Comparison of ENCODE assay signal across 8 cellular contexts in the genomic region with DNA sequence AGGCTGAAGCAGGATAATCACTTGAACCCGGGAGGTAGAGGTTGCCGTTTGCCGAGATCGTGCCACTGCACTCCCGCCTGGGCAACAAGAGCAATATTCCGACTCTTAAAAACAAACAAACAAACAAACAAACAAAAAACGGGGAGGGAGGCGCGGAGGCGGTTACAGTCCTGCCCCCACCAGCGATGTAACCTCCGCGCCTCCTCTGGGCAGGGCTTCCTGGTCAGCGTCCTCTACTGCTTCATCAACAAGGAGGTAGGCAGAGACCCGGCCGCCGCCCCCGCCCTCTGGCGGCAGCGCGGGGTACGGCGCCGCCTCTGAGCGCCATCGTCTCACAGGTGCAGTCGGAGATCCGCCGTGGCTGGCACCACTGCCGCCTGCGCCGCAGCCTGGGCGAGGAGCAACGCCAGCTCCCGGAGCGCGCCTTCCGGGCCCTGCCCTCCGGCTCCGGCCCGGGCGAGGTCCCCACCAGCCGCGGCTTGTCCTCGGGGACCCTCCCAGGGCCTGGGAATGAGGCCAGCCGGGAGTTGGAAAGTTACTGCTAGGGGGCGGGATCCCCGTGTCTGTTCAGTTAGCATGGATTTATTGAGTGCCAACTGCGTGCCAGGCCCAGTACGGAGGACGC. TPM values are rescaled to one million over a fixed set of nuclear protein-coding genes. Genes with fewer than 3 reads are reported as not detected.
DNase-seq lines count a peak whose midpoint lies in the region; ATAC-seq and TF ChIP-seq lines count a peak whose summit lies in the region.

No MANE protein-coding gene starts in this region.

- H3K27ac ChIP-seq in CD4-positive, alpha-beta T cell (ENCODE audit: low read depth, low read length) = no peak overlapping the region
- H3K27ac ChIP-seq in esophagus muscularis mucosa (replicated peaks in 1 of 4) = peak overlapping the region; percentile 73 to 83 (median 76)

- peak; percentile 69 to 89 (median 80) for DNase-seq in CD4-positive, alpha-beta T cell
- DNase-seq in KBM-7 (peak; percentile 95), OCI-M2 (lab: John Stamatoyannopoulos, UW; ENCODE audit: unreplicated experiment) (peak; percentile 17), esophagus muscularis mucosa (ENCODE audit: extremely low spot score) (peak; percentile 96), myocyte (ENCODE audit: low read depth) (peak; percentile 79)
- peak; percentile 87 to 95 for DNase-seq in activated T-cell treated with anti-CD3 and anti-CD28 coated beads, Interleukin-2, amount 50 U/mL, for 72 hours
- DNase-seq in stimulated activated CD8-positive, alpha-beta memory T cell treated with anti-CD3 and anti-CD28 coated beads, Interleukin-7, amount 100 ng/mL, for 4 hours (ENCODE audit: low read depth in 2 of 2) = peak; percentile 51 to 75

- peak; percentile 97 for TF ChIP-seq CTCF in CD4-positive, alpha-beta T cell (IDR thresholded peaks at IDR 0.05)
- peak in 2 of 3 experiments; percentile 97 to 98 for TF ChIP-seq CTCF in esophagus muscularis mucosa (IDR thresholded peaks at IDR 0.05)

- peaks cover 15 to 31% (median 22%) of the 10 kb centered on the region in 4 donors for H3K36me3 ChIP-seq in esophagus muscularis mucosa

- peaks cover 27% of the 10 kb centered on the region for H3K36me3 Mint-ChIP-seq in CD4-positive, alpha-beta T cell (ENCODE audit: low read depth)
- peaks cover 0 to 7% of the 10 kb centered on the region in 2 donors for H3K36me3 Mint-ChIP-seq in activated T-cell treated with anti-CD3 and anti-CD28 coated beads, Interleukin-2, amount 50 U/mL, for 72 hours (ENCODE audit: insufficient read depth in 2 of 2)

- 13% methylated on average over 16 of the region's 51 CpGs for WGBS in esophagus muscularis mucosa

- peaks cover 22 to 31% (median 30%) of the 10 kb centered on the region in 4 donors for H3K4me1 ChIP-seq in esophagus muscularis mucosa

- H3K9me3 ChIP-seq in CD4-positive, alpha-beta T cell (ENCODE audit: control insufficient read depth, low read length) = no peaks in the 10 kb centered on the region
- H3K9me3 ChIP-seq in esophagus muscularis mucosa = no peaks in the 10 kb centered on the region

- no peaks in the 10 kb centered on the region for H3K27me3 ChIP-seq in CD4-positive, alpha-beta T cell (ENCODE audit: control insufficient read depth, insufficient read depth, low read length)
- H3K27me3 ChIP-seq in esophagus muscularis mucosa = peaks cover 12 to 39% (median 31%) of the 10 kb centered on the region in 4 donors

- no peak for TF ChIP-seq EP300 in esophagus muscularis mucosa (IDR thresholded peaks at IDR 0.05)

- H3K4me3 ChIP-seq in esophagus muscularis mucosa = peak overlapping the region; percentile 48 to 62 (median 51)

- H3K27ac Mint-ChIP-seq in CD4-positive, alpha-beta T cell = no peak overlapping the region
- H3K27ac Mint-ChIP-seq in activated T-cell treated with anti-CD3 and anti-CD28 coated beads, Interleukin-2, amount 50 U/mL, for 72 hours = no peak overlapping the region

- H3K4me3 Mint-ChIP-seq in CD4-positive, alpha-beta T cell = peak overlapping the region; percentile 82
- H3K4me3 Mint-ChIP-seq in activated T-cell treated with anti-CD3 and anti-CD28 coated beads, Interleukin-2, amount 50 U/mL, for 72 hours = peak overlapping the region; percentile 79 to 89

- no peaks in the 10 kb centered on the region for H3K9me3 Mint-ChIP-seq in CD4-positive, alpha-beta T cell
- H3K9me3 Mint-ChIP-seq in activated T-cell treated with anti-CD3 and anti-CD28 coated beads, Interleukin-2, amount 50 U/mL, for 72 hours = no peaks in the 10 kb centered on the region

- in situ Hi-C loops in KBM-7 (cut with MboI; ENCODE audit: low pct_unique_long_range_greater_than_20kb, low sequenced_read_pairs) = no loop called here

- H3K27me3 Mint-ChIP-seq in CD4-positive, alpha-beta T cell = no peaks in the 10 kb centered on the region
- H3K27me3 Mint-ChIP-seq in activated T-cell treated with anti-CD3 and anti-CD28 coated beads, Interleukin-2, amount 50 U/mL, for 72 hours (ENCODE audit: low read depth) = no peaks in the 10 kb centered on the region

- H3K4me1 Mint-ChIP-seq in CD4-positive, alpha-beta T cell (ENCODE audit: low read depth) = peaks cover 21% of the 10 kb centered on the region
- H3K4me1 Mint-ChIP-seq in activated T-cell treated with anti-CD3 and anti-CD28 coated beads, Interleukin-2, amount 50 U/mL, for 72 hours (ENCODE audit: low read depth) = peaks cover 16% of the 10 kb centered on the region

- POLR2A ChIA-PET in CD4-positive, alpha-beta T cell (lab: Charles Lee) = interaction anchor here (0.9 to 2.2 kb wide), 4 partner anchors 9 to 221 kb away, joined by 3 to 17 read pairs (median 4); partner anchors contain the start of genes MYPOP, QPCTL and SNRPD2

- CTCF ChIA-PET in CD4-positive, alpha-beta T cell (lab: Charles Lee) = interaction anchor here (0.6 to 6.0 kb wide), 7 partner anchors 9 to 242 kb away, joined by 3 to 35 read pairs (median 5); partner anchors contain the start of genes QPCTL and SNRPD2

- no peak for TF ChIP-seq POLR2A in esophagus muscularis mucosa (IDR thresholded peaks at IDR 0.05; ENCODE audit: low read depth)

- intact Hi-C loops in CD4-positive, alpha-beta T cell (cut with DNase I, micrococcal nuclease) = loop anchor here in 1 of 2 experiments (5.0 kb wide), 1 partner anchor 159 kb away; no protein-coding TSS in a partner anchor
- intact Hi-C loops in esophagus muscularis mucosa (cut with DNase I) = loop anchor here (5.0 kb wide), 1 partner anchor 39 kb away; no protein-coding TSS in a partner anchor

- peak; percentile 77 for ATAC-seq in CD4-positive, alpha-beta T cell (ENCODE audit: poor library complexity)
- ATAC-seq in GM19468 (IDR thresholded peaks at IDR 0.05; ENCODE audit: extremely low read depth, unreplicated experiment) = peak; percentile 53
- peak; percentile 88 to 92 for ATAC-seq in activated T-cell treated with anti-CD3 and anti-CD28 coated beads, Interleukin-2, amount 50 U/mL, for 72 hours (replicated peaks in 1 of 2)

RNA-seq across cellular contexts. Expression of gene SNRPD2, which starts 10.2 kb away (rescaled TPM):
- 100 to 1,000 TPM; 367 to 369 TPM for total RNA-seq in CD4-positive, alpha-beta T cell
- total RNA-seq in activated T-cell treated with anti-CD3 and anti-CD28 coated beads, Interleukin-2, amount 50 U/mL, for 72 hours = 100 to 1,000 TPM; 449 to 481 TPM
- total RNA-seq in esophagus muscularis mucosa (100 to 1,000 TPM; 107 to 167 (median 139) TPM), myocyte (132 and 143 TPM in 2 replicates)
- 436 TPM for polyA plus RNA-seq in myocyte (2012)

RNA-seq across cellular contexts. Expression of gene QPCTL, which starts 11.0 kb away (rescaled TPM):
- 1 to 10 TPM; 3.7 to 5.0 TPM for total RNA-seq in CD4-positive, alpha-beta T cell
- 10 to 100 TPM; 20.8 to 29.8 TPM for total RNA-seq in activated T-cell treated with anti-CD3 and anti-CD28 coated beads, Interleukin-2, amount 50 U/mL, for 72 hours
- total RNA-seq in esophagus muscularis mucosa (1 to 10 TPM; 4.6 to 6.8 (median 6.0) TPM), myocyte (11.2 and 16.6 TPM in 2 replicates)
- 14.2 TPM for polyA plus RNA-seq in myocyte (2012)

RNA-seq across cellular contexts. Expression of gene GIPR, which starts 13.5 kb away (rescaled TPM):
- 1 to 10 TPM; 2.4 to 3.0 TPM for total RNA-seq in CD4-positive, alpha-beta T cell
- 10 to 100 TPM in 1 of 2 donors, 1 to 10 TPM in 1; 5.9 to 11.0 TPM for total RNA-seq in activated T-cell treated with anti-CD3 and anti-CD28 coated beads, Interleukin-2, amount 50 U/mL, for 72 hours
- total RNA-seq in esophagus muscularis mucosa = not detected
- total RNA-seq in myocyte = 0.37 TPM in 1 of 2 replicates, not detected in the other
- 0.33 TPM for polyA plus RNA-seq in myocyte (2012)

RNA-seq across cellular contexts. Expression of gene EML2, which starts 42.3 kb away (rescaled TPM):
- 10 to 100 TPM; 29.2 to 30.4 TPM for total RNA-seq in CD4-positive, alpha-beta T cell
- total RNA-seq in activated T-cell treated with anti-CD3 and anti-CD28 coated beads, Interleukin-2, amount 50 U/mL, for 72 hours = 100 to 1,000 TPM; 149 to 190 TPM
- 10 to 100 TPM; 12.0 to 28.4 (median 18.3) TPM for total RNA-seq in esophagus muscularis mucosa
- total RNA-seq in myocyte = 24.7 and 25.5 TPM in 2 replicates
- polyA plus RNA-seq in myocyte (2012) = 36.0 TPM

RNA-seq across cellular contexts. Expression of gene FBXO46, which starts 49.2 kb away (rescaled TPM):
- total RNA-seq in CD4-positive, alpha-beta T cell = 10 to 100 TPM; 17.2 to 17.5 TPM
- 10 to 100 TPM; 38.4 to 46.5 TPM for total RNA-seq in activated T-cell treated with anti-CD3 and anti-CD28 coated beads, Interleukin-2, amount 50 U/mL, for 72 hours
- total RNA-seq in esophagus muscularis mucosa = 10 to 100 TPM in 3 of 4 donors, 1 to 10 TPM in 1; 8.6 to 27.7 (median 18.2) TPM
- total RNA-seq in myocyte = 9.0 TPM in 2 replicates
- 6.8 TPM for polyA plus RNA-seq in myocyte (2012)

Comparison
In these comparisons a context has a peak if more than half of its experiments do, and no peak if none do; other contexts are left out.
1. DNase-seq: peak in every context shown above with its lines; median percentile 96 in esophagus muscularis mucosa; 95 in KBM-7; 91 in activated T-cell treated with anti-CD3 and anti-CD28 coated beads, Interleukin-2, amount 50 U/mL, for 72 hours; 80 in CD4-positive, alpha-beta T cell; 79 in myocyte; 63 in stimulated activated CD8-positive, alpha-beta memory T cell treated with anti-CD3 and anti-CD28 coated beads, Interleukin-7, amount 100 ng/mL, for 4 hours; 17 in OCI-M2.